In genomic region chr11:9735919-9736318, GRCh38 we compare ENCODE assay signal across 19 cellular contexts.
"Had no signal": no experiment of that assay in that cellular context is flagged by ENCODE, and none has a peak within 500 bp of the region (broad histone marks: within the 10 kb centered on the region; RNA-seq: fewer than 3 reads in every experiment).

No MANE protein-coding gene starts in this region.

- H3K9ac ChIP-seq: neural progenitor cell had no signal

- H3K4me2 ChIP-seq: hepatocyte, neural progenitor cell had no signal

- H3K9me3 ChIP-seq: body of pancreas, mucosa of descending colon, pancreas, thyroid gland had no signal

- H3K4me3 Mint-ChIP-seq: activated naive CD8-positive, alpha-beta T cell; naive thymus-derived CD4-positive, alpha-beta T cell; neural progenitor cell had no signal

- FAIRE-seq: pancreas, urothelium cell line had no signal

- H2AFZ ChIP-seq: hepatocyte, neural progenitor cell had no signal

- DNase-seq: activated CD4-positive, alpha-beta T cell treated with anti-CD3 and anti-CD28 coated beads, Interleukin-2, amount 50 U/mL, for 1 hour; activated CD4-positive, CD25-positive, alpha-beta regulatory T cell treated with anti-CD3 and anti-CD28 coated beads, Interleukin-2, amount 50 U/mL, for 72 hours; body of pancreas; dermis blood vessel endothelial cell; effector memory CD4-positive, alpha-beta T cell; foreskin fibroblast; mesenchymal stem cell; mucosa of descending colon; naive thymus-derived CD4-positive, alpha-beta T cell; pancreas; spleen; stimulated activated naive CD4-positive, alpha-beta T cell treated with Interleukin-2 at 50 U/mL for 16 hours; T-helper 9 cell; thyroid gland had no signal

- H3K4me3 ChIP-seq: body of pancreas, hepatocyte, mucosa of descending colon, neural progenitor cell, pancreas, spleen, thyroid gland had no signal

- H3K27me3 Mint-ChIP-seq: activated naive CD8-positive, alpha-beta T cell; naive thymus-derived CD4-positive, alpha-beta T cell had no signal

- H3K4me1 ChIP-seq: neural progenitor cell had no signal

- ATAC-seq: body of pancreas; mucosa of descending colon; naive thymus-derived CD4-positive, alpha-beta T cell; pancreas had no signal

- H3K27ac ChIP-seq: epithelial cell of prostate, hepatocyte, neural progenitor cell, pancreas had no signal

- H3K27me3 ChIP-seq: body of pancreas, hepatocyte, neural progenitor cell, pancreas, spleen, thyroid gland had no signal

- H3K4me1 Mint-ChIP-seq: neural progenitor cell had no signal

- H3K27ac Mint-ChIP-seq: activated naive CD8-positive, alpha-beta T cell; naive thymus-derived CD4-positive, alpha-beta T cell; neural progenitor cell had no signal
